ENCODE assay signal across 10 cellular contexts in the genomic region with DNA sequence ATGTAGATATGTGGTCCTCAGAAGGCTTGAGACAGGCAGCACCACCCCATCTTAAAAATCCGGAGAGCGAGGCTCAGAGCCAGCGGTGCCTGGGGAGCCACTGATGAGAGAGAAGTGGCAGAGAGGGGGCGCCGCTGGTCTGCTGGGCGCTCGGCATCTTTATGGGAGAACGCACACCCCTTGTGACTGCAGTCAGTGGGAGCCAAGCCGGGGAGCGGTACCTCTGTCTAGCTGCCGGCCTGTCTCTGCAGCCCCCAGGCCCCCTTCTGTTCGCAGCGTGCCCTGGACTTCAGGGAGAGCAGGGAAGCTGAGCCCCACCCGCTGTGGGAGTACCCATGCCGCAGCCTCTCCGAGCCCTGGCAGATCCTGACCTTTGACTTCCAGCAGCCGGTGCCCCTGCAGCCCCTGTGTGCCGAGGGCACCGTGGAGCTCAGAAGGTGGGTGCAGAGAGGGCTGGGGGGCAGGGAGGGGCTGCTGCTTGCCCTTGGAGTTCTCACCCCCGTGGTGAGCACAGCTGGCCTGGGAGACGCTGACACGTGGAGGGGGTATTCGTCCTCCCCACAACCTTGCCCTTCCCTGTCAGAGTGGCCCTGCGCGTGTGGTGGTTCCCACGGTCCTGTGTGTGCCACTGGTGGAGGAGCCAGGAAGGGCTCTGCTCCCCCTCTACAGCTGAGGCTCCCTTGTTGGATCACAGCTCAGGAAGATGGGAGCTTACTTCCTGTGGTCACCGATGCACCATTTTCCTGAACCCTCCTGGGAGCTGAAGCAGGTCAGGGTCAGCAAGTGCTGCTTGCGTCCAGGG. TPM values are rescaled to one million over a fixed set of nuclear protein-coding genes. Genes with fewer than 3 reads are reported as not detected.
DNase-seq lines count a peak whose midpoint lies in the region; ATAC-seq and TF ChIP-seq lines count a peak whose summit lies in the region.
"Had no signal": no experiment of that assay in that cellular context is flagged by ENCODE, and none has a peak within 500 bp of the region (broad histone marks: within the 10 kb centered on the region; RNA-seq: fewer than 3 reads in every experiment).

No MANE protein-coding gene starts in this region.

- peaks cover 79% of the 10 kb centered on the region for H3K36me3 Mint-ChIP-seq in activated CD4-positive, alpha-beta T cell treated with anti-CD3 and anti-CD28 coated beads, Interleukin-2, amount 10 ng/mL, durations not matched to agents 24 days and 14 days (ENCODE audit: low read depth)
- peaks cover 61% of the 10 kb centered on the region for H3K36me3 Mint-ChIP-seq in activated CD8-positive, alpha-beta T cell treated with anti-CD3 and anti-CD28 coated beads for 36 hours (ENCODE audit: low read depth)
- no peaks in the 10 kb centered on the region for H3K36me3 Mint-ChIP-seq in neural crest cell (ENCODE audit: low read depth)

- peak overlapping the region; percentile 75 for H3K4me3 Mint-ChIP-seq in activated CD4-positive, alpha-beta T cell treated with anti-CD3 and anti-CD28 coated beads, Interleukin-2, amount 10 ng/mL, durations not matched to agents 24 days and 14 days
- H3K4me3 Mint-ChIP-seq in activated CD8-positive, alpha-beta T cell treated with anti-CD3 and anti-CD28 coated beads for 36 hours, result no peak overlapping the region
- no peak overlapping the region for H3K4me3 Mint-ChIP-seq in neural crest cell
- H3K4me3 Mint-ChIP-seq: mesothelial cell of epicardium had no signal

- TF ChIP-seq CTCF in activated CD8-positive, alpha-beta T cell treated with anti-CD3 and anti-CD28 coated beads for 36 hours (IDR thresholded peaks at IDR 0.05), result peak; percentile 50
- peak; percentile 22 for TF ChIP-seq CTCF in neural crest cell (conservative IDR thresholded peaks at IDR 0.05)

- H3K4me1 Mint-ChIP-seq in activated CD4-positive, alpha-beta T cell treated with anti-CD3 and anti-CD28 coated beads, Interleukin-2, amount 10 ng/mL, durations not matched to agents 24 days and 14 days, result peaks cover 30% of the 10 kb centered on the region
- peaks cover 34% of the 10 kb centered on the region for H3K4me1 Mint-ChIP-seq in activated CD8-positive, alpha-beta T cell treated with anti-CD3 and anti-CD28 coated beads for 36 hours (ENCODE audit: low read depth)
- no peaks in the 10 kb centered on the region for H3K4me1 Mint-ChIP-seq in neural crest cell

- no peak overlapping the region for H3K27ac Mint-ChIP-seq in activated CD4-positive, alpha-beta T cell treated with anti-CD3 and anti-CD28 coated beads, Interleukin-2, amount 10 ng/mL, durations not matched to agents 24 days and 14 days
- H3K27ac Mint-ChIP-seq in activated CD8-positive, alpha-beta T cell treated with anti-CD3 and anti-CD28 coated beads for 36 hours, result no peak overlapping the region
- no peak overlapping the region for H3K27ac Mint-ChIP-seq in neural crest cell (ENCODE audit: unreplicated experiment)
- H3K27ac Mint-ChIP-seq: mesothelial cell of epicardium had no signal

- intact Hi-C loops in activated CD4-positive, alpha-beta T cell treated with anti-CD3 and anti-CD28 coated beads, Interleukin-2, amount 10 ng/mL, durations not matched to agents 24 days and 14 days (cut with micrococcal nuclease), result no loop called here
- intact Hi-C loops in activated CD8-positive, alpha-beta T cell treated with anti-CD3 and anti-CD28 coated beads for 36 hours (cut with micrococcal nuclease), result no loop called here

- ATAC-seq in HG02943 (IDR thresholded peaks at IDR 0.05; ENCODE audit: low read depth, unreplicated experiment) (peak; percentile 2), HG03439 (IDR thresholded peaks at IDR 0.05; ENCODE audit: unreplicated experiment) (no peak)
- ATAC-seq in activated CD8-positive, alpha-beta T cell treated with anti-CD3 and anti-CD28 coated beads for 36 hours, result no peak

- no peaks in the 10 kb centered on the region for H3K9me3 Mint-ChIP-seq in activated CD4-positive, alpha-beta T cell treated with anti-CD3 and anti-CD28 coated beads, Interleukin-2, amount 10 ng/mL, durations not matched to agents 24 days and 14 days
- no peaks in the 10 kb centered on the region for H3K9me3 Mint-ChIP-seq in activated CD8-positive, alpha-beta T cell treated with anti-CD3 and anti-CD28 coated beads for 36 hours
- H3K9me3 Mint-ChIP-seq in neural crest cell, result no peaks in the 10 kb centered on the region
- H3K9me3 Mint-ChIP-seq: mesothelial cell of epicardium had no signal

- no peak for DNase-seq in activated CD4-positive, alpha-beta T cell treated with anti-CD3 and anti-CD28 coated beads, Interleukin-2, amount 10 ng/mL, durations not matched to agents 24 days and 14 days
- DNase-seq in activated CD4-positive, alpha-beta T cell treated with anti-CD3 and anti-CD28 coated beads for 1 hour, result no peak
- peak; percentile 54 for DNase-seq in activated CD8-positive, alpha-beta T cell treated with anti-CD3 and anti-CD28 coated beads for 36 hours
- DNase-seq in neural crest cell (ENCODE audit: low read depth, low spot score) (no peak), NCI-H2227 treated with DMSO at 0.1 percent for 48 hours (lab: John Stamatoyannopoulos, UW) (no peak), dedifferentiated amniotic fluid mesenchymal stem cell (ENCODE audit: extremely low spot score) (no peak)
- DNase-seq: NCI-H2171 treated with DMSO at 0.1 percent for 48 hours had no signal

- CTCF ChIA-PET in activated CD8-positive, alpha-beta T cell treated with anti-CD3 and anti-CD28 coated beads for 36 hours (lab: Charles Lee), result interaction anchor here (1.2 to 5.3 kb wide), 14 partner anchors 9 to 165 kb away, joined by 3 to 28 read pairs (median 5); a partner anchor contains a TSS

- H3K27me3 Mint-ChIP-seq in activated CD4-positive, alpha-beta T cell treated with anti-CD3 and anti-CD28 coated beads, Interleukin-2, amount 10 ng/mL, durations not matched to agents 24 days and 14 days, result peaks cover 2% of the 10 kb centered on the region
- H3K27me3 Mint-ChIP-seq in activated CD8-positive, alpha-beta T cell treated with anti-CD3 and anti-CD28 coated beads for 36 hours, result no peaks in the 10 kb centered on the region
- H3K27me3 Mint-ChIP-seq in neural crest cell (ENCODE audit: low read depth), result no peaks in the 10 kb centered on the region

- POLR2A ChIA-PET in activated CD8-positive, alpha-beta T cell treated with anti-CD3 and anti-CD28 coated beads for 36 hours (lab: Charles Lee), result interaction anchor here (0.6 to 2.0 kb wide), 6 partner anchors 10 to 80 kb away, joined by 3 to 6 read pairs (median 3); no protein-coding TSS in a partner anchor

RNA-seq across cellular contexts. Expression of a gene that starts 44.8 kb away (rescaled TPM):
- total RNA-seq in activated CD4-positive, alpha-beta T cell treated with anti-CD3 and anti-CD28 coated beads, Interleukin-2, amount 10 ng/mL, durations not matched to agents 24 days and 14 days, result 69.7 and 72.2 TPM in 2 replicates
- 10 to 100 TPM; 67.4 to 78.4 TPM for total RNA-seq in activated CD8-positive, alpha-beta T cell treated with anti-CD3 and anti-CD28 coated beads for 36 hours
- 68.9 and 71.9 TPM in 2 replicates for total RNA-seq in neural crest cell

RNA-seq across cellular contexts. Expression of a gene that starts 44.9 kb away (rescaled TPM):
- 22.3 and 27.1 TPM in 2 replicates for total RNA-seq in activated CD4-positive, alpha-beta T cell treated with anti-CD3 and anti-CD28 coated beads, Interleukin-2, amount 10 ng/mL, durations not matched to agents 24 days and 14 days
- 10 to 100 TPM; 20.2 to 23.1 TPM for total RNA-seq in activated CD8-positive, alpha-beta T cell treated with anti-CD3 and anti-CD28 coated beads for 36 hours
- total RNA-seq in neural crest cell, result 21.3 and 23.8 TPM in 2 replicates
